Comparison of ENCODE assay signal across 20 cellular contexts in genomic region chr7:157743781-157744525, GRCh38.
DNase-seq lines count a peak whose midpoint lies in the region; ATAC-seq and TF ChIP-seq lines count a peak whose summit lies in the region.
"Had no signal": no experiment of that assay in that cellular context is flagged by ENCODE, and none has a peak within 500 bp of the region (broad histone marks: within the 10 kb centered on the region; RNA-seq: fewer than 3 reads in every experiment).

No MANE protein-coding gene starts in this region.

- H3K4me3 Mint-ChIP-seq in activated T-cell treated with anti-CD3 and anti-CD28 coated beads, Interleukin-2, amount 50 U/mL, for 24 hours = no peak overlapping the region
- H3K4me3 Mint-ChIP-seq in neural progenitor cell = peak overlapping the region; percentile 5
- no peak overlapping the region for H3K4me3 Mint-ChIP-seq in activated naive CD8-positive, alpha-beta T cell treated with anti-CD3 and anti-CD28 coated beads, Interleukin-2, amount 50 U/mL, for 24 hours
- H3K4me3 Mint-ChIP-seq: B cell; CD14-positive monocyte; CD4-positive, alpha-beta T cell; CD8-positive, alpha-beta memory T cell; GM23338; H9 had no signal

- H3K4me3 ChIP-seq in BLaER1 (no peak overlapping the region), neural progenitor cell (no peak overlapping the region)
- H3K4me3 ChIP-seq: BLaER1 treated with 17β-estradiol and CSF1 and Interleukin-3, amounts not matched to agents 10 nM and 100 nM; GM12878; GM23338 had no signal

- H3K9me3 ChIP-seq in BLaER1 = no peaks in the 10 kb centered on the region
- no peaks in the 10 kb centered on the region for H3K9me3 ChIP-seq in neural progenitor cell (ENCODE audit: low read depth)
- H3K9me3 ChIP-seq: BLaER1 treated with 17β-estradiol and CSF1 and Interleukin-3, amounts not matched to agents 10 nM and 100 nM had no signal

- H4K20me1 ChIP-seq in BLaER1 = no peaks in the 10 kb centered on the region
- H4K20me1 ChIP-seq in neural progenitor cell (ENCODE audit: low read depth) = no peaks in the 10 kb centered on the region
- H4K20me1 ChIP-seq: BLaER1 treated with 17β-estradiol and CSF1 and Interleukin-3, amounts not matched to agents 10 nM and 100 nM had no signal

- H3K36me3 ChIP-seq in BLaER1 (no peaks in the 10 kb centered on the region), neural progenitor cell (no peaks in the 10 kb centered on the region)
- H3K36me3 ChIP-seq: BLaER1 treated with 17β-estradiol and CSF1 and Interleukin-3, amounts not matched to agents 10 nM and 100 nM had no signal

- H3K36me3 Mint-ChIP-seq in activated T-cell treated with anti-CD3 and anti-CD28 coated beads, Interleukin-2, amount 50 U/mL, for 24 hours (ENCODE audit: low read depth) = no peaks in the 10 kb centered on the region
- H3K36me3 Mint-ChIP-seq in neural progenitor cell = no peaks in the 10 kb centered on the region
- H3K36me3 Mint-ChIP-seq in activated naive CD8-positive, alpha-beta T cell treated with anti-CD3 and anti-CD28 coated beads, Interleukin-2, amount 50 U/mL, for 24 hours (ENCODE audit: low read depth) = no peaks in the 10 kb centered on the region
- H3K36me3 Mint-ChIP-seq: CD14-positive monocyte; CD8-positive, alpha-beta memory T cell had no signal

- H3K4me2 ChIP-seq in BLaER1 (peak overlapping the region; percentile 6; the same call in 1 of the 2 replicates), neural progenitor cell (no peak overlapping the region)
- H3K4me2 ChIP-seq: GM23338 had no signal

- H3K4me1 Mint-ChIP-seq in activated T-cell treated with anti-CD3 and anti-CD28 coated beads, Interleukin-2, amount 50 U/mL, for 24 hours (ENCODE audit: low read depth) = no peaks in the 10 kb centered on the region
- H3K4me1 Mint-ChIP-seq in neural progenitor cell = peaks cover 21% of the 10 kb centered on the region
- H3K4me1 Mint-ChIP-seq in activated naive CD8-positive, alpha-beta T cell treated with anti-CD3 and anti-CD28 coated beads, Interleukin-2, amount 50 U/mL, for 24 hours = no peaks in the 10 kb centered on the region
- H3K4me1 Mint-ChIP-seq: B cell; CD14-positive monocyte; CD8-positive, alpha-beta memory T cell; GM23338; H9 had no signal

- intact Hi-C loops in cardiac septum (cut with DNase I) = no loop called here

- ATAC-seq in activated naive CD8-positive, alpha-beta T cell treated with anti-CD3 and anti-CD28 coated beads, Interleukin-2, amount 50 U/mL, for 24 hours = no peak
- ATAC-seq: GM12878, GM23338, HCT116 had no signal

- no peaks in the 10 kb centered on the region for H3F3A ChIP-seq in neural progenitor cell (ENCODE audit: low read depth)

- H2AFZ ChIP-seq in neural progenitor cell (replicated peaks) = no peak overlapping the region
- H2AFZ ChIP-seq: GM23338 had no signal

- H3K9me3 Mint-ChIP-seq in activated T-cell treated with anti-CD3 and anti-CD28 coated beads, Interleukin-2, amount 50 U/mL, for 24 hours = no peaks in the 10 kb centered on the region
- H3K9me3 Mint-ChIP-seq in neural progenitor cell = no peaks in the 10 kb centered on the region
- no peaks in the 10 kb centered on the region for H3K9me3 Mint-ChIP-seq in activated naive CD8-positive, alpha-beta T cell treated with anti-CD3 and anti-CD28 coated beads, Interleukin-2, amount 50 U/mL, for 24 hours
- H3K9me3 Mint-ChIP-seq: CD14-positive monocyte; CD4-positive, alpha-beta T cell; CD8-positive, alpha-beta memory T cell; H9 had no signal

- no peak overlapping the region for H3K27ac Mint-ChIP-seq in activated T-cell treated with anti-CD3 and anti-CD28 coated beads, Interleukin-2, amount 50 U/mL, for 24 hours
- H3K27ac Mint-ChIP-seq in neural progenitor cell = no peak overlapping the region
- no peak overlapping the region for H3K27ac Mint-ChIP-seq in activated naive CD8-positive, alpha-beta T cell treated with anti-CD3 and anti-CD28 coated beads, Interleukin-2, amount 50 U/mL, for 24 hours
- H3K27ac Mint-ChIP-seq: B cell; CD14-positive monocyte; CD4-positive, alpha-beta T cell; GM23338 had no signal

- H3K27ac ChIP-seq in BLaER1 (no peak overlapping the region), neural progenitor cell (no peak overlapping the region)
- H3K27ac ChIP-seq: 22Rv1; BLaER1 treated with 17β-estradiol and CSF1 and Interleukin-3, amounts not matched to agents 10 nM and 100 nM had no signal

- no peaks in the 10 kb centered on the region for H3K79me2 ChIP-seq in neural progenitor cell (ENCODE audit: low read depth)

- TF ChIP-seq CTCF in neural progenitor cell (IDR thresholded peaks at IDR 0.05) = no peak

- H3K4me1 ChIP-seq in BLaER1 (peaks cover 13% of the 10 kb centered on the region), neural progenitor cell (no peaks in the 10 kb centered on the region)

- H3K27me3 Mint-ChIP-seq in activated T-cell treated with anti-CD3 and anti-CD28 coated beads, Interleukin-2, amount 50 U/mL, for 24 hours = peaks cover 10% of the 10 kb centered on the region
- H3K27me3 Mint-ChIP-seq in neural progenitor cell (ENCODE audit: insufficient read depth, low read depth) = peaks cover 11% of the 10 kb centered on the region
- no peaks in the 10 kb centered on the region for H3K27me3 Mint-ChIP-seq in activated naive CD8-positive, alpha-beta T cell treated with anti-CD3 and anti-CD28 coated beads, Interleukin-2, amount 50 U/mL, for 24 hours
- H3K27me3 Mint-ChIP-seq: B cell had no signal

- DNase-seq in activated T-cell treated with anti-CD3 and anti-CD28 coated beads, Interleukin-2, amount 50 U/mL, for 1 hour = peak; percentile 1
- DNase-seq in activated T-cell treated with anti-CD3 and anti-CD28 coated beads, Interleukin-2, amount 50 U/mL, for 24 hours = no peak
- no peak for DNase-seq in neural progenitor cell (ENCODE audit: low spot score)
- DNase-seq in cardiac septum (ENCODE audit: low spot score) = no peak
- no peak for DNase-seq in activated naive CD8-positive, alpha-beta T cell treated with anti-CD3 and anti-CD28 coated beads, Interleukin-2, amount 50 U/mL, for 24 hours
- DNase-seq: CD4-positive, alpha-beta T cell; CD8-positive, alpha-beta memory T cell; DMS 273 treated with DMSO at 0.1 percent for 48 hours; DMS79; EL; GDM1; H9 had no signal

- H3K27me3 ChIP-seq in BLaER1 = no peaks in the 10 kb centered on the region
- peaks cover 6% of the 10 kb centered on the region for H3K27me3 ChIP-seq in neural progenitor cell
- H3K27me3 ChIP-seq: BLaER1 treated with 17β-estradiol and CSF1 and Interleukin-3, amounts not matched to agents 10 nM and 100 nM had no signal

- no peak overlapping the region for H3K9ac ChIP-seq in BLaER1
- no peak overlapping the region for H3K9ac ChIP-seq in neural progenitor cell
- H3K9ac ChIP-seq: BLaER1 treated with 17β-estradiol and CSF1 and Interleukin-3, amounts not matched to agents 10 nM and 100 nM had no signal
